ENCODE assay signal across 19 cellular contexts in the genomic region with DNA sequence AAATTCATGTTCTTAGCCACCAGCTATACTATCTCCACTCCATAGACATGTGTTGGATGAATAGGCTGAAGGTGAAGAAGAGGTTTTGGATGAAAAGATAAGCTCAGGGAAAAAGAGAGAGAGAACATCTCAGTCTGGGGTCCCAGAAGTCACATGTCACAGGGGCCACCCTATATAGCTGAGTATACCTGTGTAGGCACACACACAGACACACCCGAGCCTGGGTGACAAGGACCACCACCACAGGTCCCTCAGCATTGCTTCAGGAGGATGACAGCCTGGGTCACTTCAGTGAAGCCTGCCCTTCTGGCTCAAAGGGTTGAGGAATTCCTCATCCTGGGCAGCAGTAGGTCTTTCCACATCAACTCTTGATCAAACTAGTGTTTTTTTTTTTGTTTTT. TPM values are rescaled to one million over a fixed set of nuclear protein-coding genes. Genes with fewer than 3 reads are reported as not detected.
A peak's percentile ranks its signal among the peaks of the same experiment; 100 is the strongest.
DNase-seq lines count a peak whose midpoint lies in the region; ATAC-seq and TF ChIP-seq lines count a peak whose summit lies in the region.
"Had no signal": no experiment of that assay in that cellular context is flagged by ENCODE, and none has a peak within 500 bp of the region (broad histone marks: within the 10 kb centered on the region; RNA-seq: fewer than 3 reads in every experiment).

No MANE protein-coding gene starts in this region.

- no peaks in the 10 kb centered on the region for H3K27me3 Mint-ChIP-seq in activated CD8-positive, alpha-beta memory T cell treated with anti-CD3 and anti-CD28 coated beads, Interleukin-2, amount 10 ng/mL, durations not matched to agents 7 days and 5 days
- no peaks in the 10 kb centered on the region for H3K27me3 Mint-ChIP-seq in T-helper 2 cell treated with Interferon-gamma antibody and Interleukin-4, amounts not matched to agents 5 μg/mL and 100 μg/mL, for 36 hours (ENCODE audit: low read depth)
- H3K27me3 Mint-ChIP-seq: CD4-positive, alpha-beta memory T cell had no signal

- no peak for TF ChIP-seq CTCF in right atrium auricular region (IDR thresholded peaks at IDR 0.05)
- no peak for TF ChIP-seq CTCF in uterus (IDR thresholded peaks at IDR 0.05)

- no peak for TF ChIP-seq POLR2A in uterus (IDR thresholded peaks at IDR 0.05)

- H3K27ac ChIP-seq in right atrium auricular region (no peak overlapping the region), uterus (peak overlapping the region; percentile 72 to 85)
- H3K27ac ChIP-seq: BLaER1 had no signal

- H3K27ac Mint-ChIP-seq in activated CD8-positive, alpha-beta memory T cell treated with anti-CD3 and anti-CD28 coated beads, Interleukin-2, amount 10 ng/mL, durations not matched to agents 7 days and 5 days, result no peak overlapping the region
- no peak overlapping the region for H3K27ac Mint-ChIP-seq in T-helper 2 cell treated with Interferon-gamma antibody and Interleukin-4, amounts not matched to agents 5 μg/mL and 100 μg/mL, for 36 hours
- H3K27ac Mint-ChIP-seq: HFFc6 had no signal

- ATAC-seq in activated CD8-positive, alpha-beta memory T cell treated with anti-CD3 and anti-CD28 coated beads, Interleukin-2, amount 10 ng/mL, durations not matched to agents 7 days and 5 days, result no peak
- ATAC-seq: HCT116, HepG2 had no signal

- H3K9me3 Mint-ChIP-seq in activated CD8-positive, alpha-beta memory T cell treated with anti-CD3 and anti-CD28 coated beads, Interleukin-2, amount 10 ng/mL, durations not matched to agents 7 days and 5 days (ENCODE audit: low read depth), result no peaks in the 10 kb centered on the region
- H3K9me3 Mint-ChIP-seq in T-helper 2 cell treated with Interferon-gamma antibody and Interleukin-4, amounts not matched to agents 5 μg/mL and 100 μg/mL, for 36 hours, result no peaks in the 10 kb centered on the region
- H3K9me3 Mint-ChIP-seq: CD14-positive monocyte; CD4-positive, alpha-beta memory T cell; HFFc6 had no signal

- peaks cover 46% of the 10 kb centered on the region for H3K36me3 Mint-ChIP-seq in activated CD8-positive, alpha-beta memory T cell treated with anti-CD3 and anti-CD28 coated beads, Interleukin-2, amount 10 ng/mL, durations not matched to agents 7 days and 5 days
- peaks cover 52% of the 10 kb centered on the region for H3K36me3 Mint-ChIP-seq in T-helper 2 cell treated with Interferon-gamma antibody and Interleukin-4, amounts not matched to agents 5 μg/mL and 100 μg/mL, for 36 hours (ENCODE audit: low read depth)

- CTCF ChIA-PET in activated CD8-positive, alpha-beta memory T cell treated with anti-CD3 and anti-CD28 coated beads, Interleukin-2, amount 10 ng/mL, durations not matched to agents 7 days and 5 days (lab: Charles Lee), result no interaction called here

- no peaks in the 10 kb centered on the region for H3K9me3 ChIP-seq in right atrium auricular region
- H3K9me3 ChIP-seq in uterus, result no peaks in the 10 kb centered on the region
- H3K9me3 ChIP-seq: BLaER1 had no signal

- H3K4me3 Mint-ChIP-seq in activated CD8-positive, alpha-beta memory T cell treated with anti-CD3 and anti-CD28 coated beads, Interleukin-2, amount 10 ng/mL, durations not matched to agents 7 days and 5 days, result no peak overlapping the region
- H3K4me3 Mint-ChIP-seq in T-helper 2 cell treated with Interferon-gamma antibody and Interleukin-4, amounts not matched to agents 5 μg/mL and 100 μg/mL, for 36 hours, result no peak overlapping the region
- H3K4me3 Mint-ChIP-seq: CD14-positive monocyte; CD4-positive, alpha-beta memory T cell; HFFc6 had no signal

- DNase-seq in activated CD8-positive, alpha-beta memory T cell treated with anti-CD3 and anti-CD28 coated beads, Interleukin-2, amount 10 ng/mL, durations not matched to agents 7 days and 5 days, result peak; percentile 26
- no peak for DNase-seq in activated CD8-positive, alpha-beta memory T cell treated with anti-CD3 and anti-CD28 coated beads for 24 hours
- DNase-seq in cardiac septum (ENCODE audit: low spot score) (peak; percentile 22), right atrium auricular region (ENCODE audit: low spot score) (no peak), mesenteric fat pad (ENCODE audit: low spot score) (peak; percentile 49), uterus (peak in 1 of 2 donors; percentile 12), NCI-H2107 (lab: John Stamatoyannopoulos, UW) (no peak)
- DNase-seq in T-helper 2 cell treated with Interferon-gamma antibody and Interleukin-4, amounts not matched to agents 5 μg/mL and 100 μg/mL, for 36 hours (ENCODE audit: low spot score), result no peak
- DNase-seq: 8988T; CD4-positive, alpha-beta memory T cell; DMS79 treated with DMSO at 0.1 percent for 48 hours; GF-D8; GOT3; H7; HFFc6 had no signal

- H3K27me3 ChIP-seq in right atrium auricular region (no peaks in the 10 kb centered on the region), uterus (no peaks in the 10 kb centered on the region)
- H3K27me3 ChIP-seq: BLaER1 had no signal

- intact Hi-C loops in cardiac septum (cut with DNase I), result no loop called here
- intact Hi-C loops in uterus (cut with DNase I; ENCODE audit: low total_unique reads), result no loop called here

- H3K4me1 ChIP-seq in right atrium auricular region (no peaks in the 10 kb centered on the region), uterus (peaks cover 0 to 8% of the 10 kb centered on the region in 2 donors)

- H3K4me3 ChIP-seq in right atrium auricular region, result no peak overlapping the region
- no peak overlapping the region for H3K4me3 ChIP-seq in uterus
- H3K4me3 ChIP-seq: BLaER1 had no signal

- peaks cover 85% of the 10 kb centered on the region for H3K36me3 ChIP-seq in right atrium auricular region
- no peaks in the 10 kb centered on the region for H3K36me3 ChIP-seq in uterus

- peaks cover 2% of the 10 kb centered on the region for H3K4me1 Mint-ChIP-seq in activated CD8-positive, alpha-beta memory T cell treated with anti-CD3 and anti-CD28 coated beads, Interleukin-2, amount 10 ng/mL, durations not matched to agents 7 days and 5 days
- H3K4me1 Mint-ChIP-seq in T-helper 2 cell treated with Interferon-gamma antibody and Interleukin-4, amounts not matched to agents 5 μg/mL and 100 μg/mL, for 36 hours (ENCODE audit: low read depth), result no peaks in the 10 kb centered on the region

RNA-seq across cellular contexts. Expression of a gene that starts 56.2 kb away (rescaled TPM):
- 10 to 100 TPM; 38.2 to 51.2 TPM for total RNA-seq in activated CD8-positive, alpha-beta memory T cell treated with anti-CD3 and anti-CD28 coated beads, Interleukin-2, amount 10 ng/mL, durations not matched to agents 7 days and 5 days
- total RNA-seq in cardiac septum, result 24.3 TPM
- total RNA-seq in right atrium auricular region, result 10 to 100 TPM; 14.1 to 20.6 TPM
- total RNA-seq in mesenteric fat pad, result 43.6 TPM
- 10 to 100 TPM; 10.9 to 38.8 (median 17.7) TPM for total RNA-seq in uterus

RNA-seq across cellular contexts. Expression of a gene that starts 56.5 kb away (rescaled TPM):
- total RNA-seq in activated CD8-positive, alpha-beta memory T cell treated with anti-CD3 and anti-CD28 coated beads, Interleukin-2, amount 10 ng/mL, durations not matched to agents 7 days and 5 days, result 100 to 1,000 TPM; 164 to 172 TPM
- 146 TPM for total RNA-seq in cardiac septum
- total RNA-seq in right atrium auricular region, result 100 to 1,000 TPM in 1 of 2 donors, 10 to 100 TPM in 1; 39.5 to 153 TPM
- 73.5 TPM for total RNA-seq in mesenteric fat pad
- 100 to 1,000 TPM in 2 of 4 donors, 10 to 100 TPM in 2; 87.9 to 160 (median 103) TPM for total RNA-seq in uterus

Comparison
In these comparisons a context has a peak if more than half of its experiments do, and no peak if none do; other contexts are left out.
1. DNase-seq: peak in activated CD8-positive, alpha-beta memory T cell treated with anti-CD3 and anti-CD28 coated beads, Interleukin-2, amount 10 ng/mL, durations not matched to agents 7 days and 5 days (single experiment), cardiac septum (single experiment) and mesenteric fat pad (single experiment); none in activated CD8-positive, alpha-beta memory T cell treated with anti-CD3 and anti-CD28 coated beads for 24 hours (single experiment), right atrium auricular region (single experiment), NCI-H2107 (single experiment) and T-helper 2 cell treated with Interferon-gamma antibody and Interleukin-4, amounts not matched to agents 5 μg/mL and 100 μg/mL, for 36 hours (single experiment).
2. H3K27ac ChIP-seq: peak in uterus (2 of 2); none in right atrium auricular region (0 of 2).